1 cellular context compared by ENCODE assay signal in the genomic region with DNA sequence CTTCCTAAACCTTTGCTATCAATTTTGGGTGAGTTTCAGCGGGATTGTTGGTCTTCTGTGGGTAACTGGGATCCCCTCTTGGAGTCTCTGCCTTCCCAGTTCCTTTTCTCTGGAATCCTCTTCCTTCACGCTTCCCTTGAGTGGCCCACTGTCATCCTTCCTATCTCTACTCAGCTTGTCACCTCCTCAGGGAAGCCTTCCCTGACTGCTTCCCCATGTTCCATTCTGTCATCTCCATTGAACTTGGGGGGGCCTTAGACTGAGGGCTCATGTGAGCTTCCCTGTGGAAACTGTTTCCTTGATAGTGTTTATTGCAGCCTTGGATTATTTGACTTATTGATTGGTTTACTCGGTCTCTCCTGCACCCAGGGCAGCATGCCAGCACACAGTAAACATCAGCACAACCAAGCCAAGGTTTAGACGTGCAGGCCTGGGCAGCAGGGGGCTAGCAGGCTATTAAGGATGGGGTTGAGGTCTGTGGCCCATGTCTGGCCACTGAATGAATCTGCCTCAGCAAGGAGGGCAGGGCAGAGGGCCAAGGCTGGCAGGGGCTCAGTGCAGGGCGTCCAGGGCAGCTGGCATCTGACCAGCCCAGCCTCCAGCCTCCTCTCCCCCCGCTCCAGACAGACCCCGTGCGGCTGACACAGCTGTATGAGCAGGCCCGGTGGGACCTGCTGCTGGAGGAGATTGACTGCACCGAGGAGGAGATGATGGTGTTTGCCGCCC.
A peak's percentile ranks its signal among the peaks of the same experiment; 100 is the strongest.
TF ChIP-seq lines count a peak whose summit lies in the region.

No MANE protein-coding gene starts in this region.

TF ChIP-seq in A549, 52 proteins besides CTCF, POLR2A, EP300 and RAD21:
- TF ChIP-seq NR3C1 (IDR thresholded peaks at IDR 0.05) = no peak
- TF ChIP-seq ZFP36 (IDR thresholded peaks at IDR 0.05; ENCODE audit: borderline replicate concordance, partially characterized antibody) = peak; percentile 83
